Comparison of ENCODE assay signal across 8 cellular contexts in genomic region chr13:31073859-31074718, GRCh38.
DNase-seq lines count a peak whose midpoint lies in the region; ATAC-seq lines count a peak whose summit lies in the region.

No MANE protein-coding gene starts in this region.

- H3K4me3 ChIP-seq in SK-N-MC: no peak overlapping the region

- H3K36me3 ChIP-seq in SK-N-MC (ENCODE audit: insufficient read depth, low read length): no peaks in the 10 kb centered on the region

- no peaks in the 10 kb centered on the region for H3K9me3 ChIP-seq in SK-N-MC (ENCODE audit: low read depth, low read length)

- no peak overlapping the region for H3K9ac ChIP-seq in SK-N-MC (ENCODE audit: insufficient read length)

- peak; percentile 93 for ATAC-seq in HG02798 (IDR thresholded peaks at IDR 0.05; ENCODE audit: poor library complexity, unreplicated experiment)

- H3K27ac ChIP-seq in SK-N-MC: no peak overlapping the region

- DNase-seq in activated CD8-positive, alpha-beta memory T cell treated with anti-CD3 and anti-CD28 coated beads, Interleukin-2, amount 50 U/mL, for 48 hours: peak; percentile 70
- DNase-seq in activated CD8-positive, alpha-beta memory T cell treated with anti-CD3 and anti-CD28 coated beads, Interleukin-2, amount 50 U/mL, for 4 hours: no peak
- DNase-seq in SK-N-MC (ENCODE audit: low read depth, low spot score): peak; percentile 14
- DNase-seq in islet precursor cell: peak; percentile 53
- DNase-seq in HuH-7.5 (ENCODE audit: low spot score): no peak
- DNase-seq in NOMO-1 treated with dmso at 0.1 percent for 144 hours (lab: John Stamatoyannopoulos, UW; ENCODE audit: unreplicated experiment): no peak
- no peak for DNase-seq in cerebellar nuclear complex (lab: John Stamatoyannopoulos, UW)

Comparison
In these comparisons a context has a peak if more than half of its experiments do, and no peak if none do; other contexts are left out.
1. DNase-seq: peak in activated CD8-positive, alpha-beta memory T cell treated with anti-CD3 and anti-CD28 coated beads, Interleukin-2, amount 50 U/mL, for 48 hours (single experiment), SK-N-MC (single experiment) and islet precursor cell (single experiment); none in activated CD8-positive, alpha-beta memory T cell treated with anti-CD3 and anti-CD28 coated beads, Interleukin-2, amount 50 U/mL, for 4 hours (single experiment), HuH-7.5 (single experiment), NOMO-1 treated with dmso at 0.1 percent for 144 hours (single experiment) and cerebellar nuclear complex (0 of 2).